15 cellular contexts compared by ENCODE assay signal in genomic region chr1:31387612-31388011, GRCh38.
"Had no signal": no experiment of that assay in that cellular context is flagged by ENCODE, and none has a peak within 500 bp of the region (broad histone marks: within the 10 kb centered on the region; RNA-seq: fewer than 3 reads in every experiment).

No MANE protein-coding gene starts in this region.

- H3K9me3 Mint-ChIP-seq: activated naive CD4-positive, alpha-beta T cell treated with anti-CD3 and anti-CD28 coated beads for 36 hours; activated naive CD8-positive, alpha-beta T cell treated with anti-CD3 and anti-CD28 coated beads, Interleukin-2, amount 50 U/mL, for 24 hours; activated T-helper 2 cell treated with anti-CD3 and anti-CD28 coated beads, Interferon-gamma antibody, Interleukin-2, Interleukin-4, amounts not matched to agents 10 μg/mL and 5 μg/mL and 100 μg/mL, durations not matched to agents 14 hours and 24 hours and 36 hours; naive B cell had no signal

- DNase-seq: activated CD4-positive, alpha-beta T cell treated with anti-CD3 and anti-CD28 coated beads, Interleukin-2, amount 50 U/mL, for 4 hours; activated CD4-positive, CD25-positive, alpha-beta regulatory T cell treated with anti-CD3 and anti-CD28 coated beads, Interleukin-2, amount 50 U/mL, for 72 hours; activated naive CD4-positive, alpha-beta T cell treated with anti-CD3 and anti-CD28 coated beads for 36 hours; activated naive CD8-positive, alpha-beta T cell treated with anti-CD3 and anti-CD28 coated beads, Interleukin-2, amount 50 U/mL, for 24 hours; left lung; mammary epithelial cell; naive B cell; pancreas; stimulated activated CD4-positive, alpha-beta T cell treated with anti-CD3 and anti-CD28 coated beads, Interleukin-12 subunit alpha, Interleukin-12 subunit beta, amount 100 ng/mL, for 4 hours; stimulated activated CD4-positive, alpha-beta T cell treated with anti-CD3 and anti-CD28 coated beads, Interleukin-2, amount 100 ng/mL, for 24 hours; stomach; testis had no signal

- ATAC-seq: activated naive CD8-positive, alpha-beta T cell treated with anti-CD3 and anti-CD28 coated beads, Interleukin-2, amount 50 U/mL, for 24 hours; left lung; pancreas had no signal

- H3K4me3 Mint-ChIP-seq: activated naive CD4-positive, alpha-beta T cell treated with anti-CD3 and anti-CD28 coated beads for 36 hours; activated naive CD8-positive, alpha-beta T cell treated with anti-CD3 and anti-CD28 coated beads, Interleukin-2, amount 50 U/mL, for 24 hours; naive B cell had no signal

- H3K27ac Mint-ChIP-seq: activated naive CD4-positive, alpha-beta T cell treated with anti-CD3 and anti-CD28 coated beads for 36 hours; activated naive CD8-positive, alpha-beta T cell treated with anti-CD3 and anti-CD28 coated beads, Interleukin-2, amount 50 U/mL, for 24 hours; activated T-helper 2 cell treated with anti-CD3 and anti-CD28 coated beads, Interferon-gamma antibody, Interleukin-2, Interleukin-4, amounts not matched to agents 10 μg/mL and 5 μg/mL and 100 μg/mL, durations not matched to agents 14 hours and 24 hours and 36 hours had no signal

- H3K4me3 ChIP-seq: ascending aorta, cardiac muscle cell, left lung, pancreas, stomach, testis had no signal

- H3K36me3 Mint-ChIP-seq: naive B cell had no signal

- H3K4me1 Mint-ChIP-seq: activated naive CD8-positive, alpha-beta T cell treated with anti-CD3 and anti-CD28 coated beads, Interleukin-2, amount 50 U/mL, for 24 hours; naive B cell had no signal
